In genomic region chr7:50792342-50793114, GRCh38 we compare ENCODE assay signal across 1 cellular context.
TF ChIP-seq lines count a peak whose summit lies in the region.

No MANE protein-coding gene starts in this region.

TF ChIP-seq in K562, 482 proteins besides CTCF, POLR2A, EP300 and RAD21 (continued from another document and continues in another):
- TF ChIP-seq THAP12 (CRISPR knock-in tag; IDR thresholded peaks at IDR 0.05) (no peak), HDGF (IDR thresholded peaks at IDR 0.05) (no peak), ATF3 (IDR thresholded peaks at IDR 0.05) (peak; percentile 87), ATF3 (CRISPR knock-in tag; conservative IDR thresholded peaks at IDR 0.05) (no peak), ZNF589 (CRISPR knock-in tag; IDR thresholded peaks at IDR 0.05; ENCODE audit: low read depth) (peak; percentile 54; the same call in 1 of the 2 replicates), TRIM28 (IDR thresholded peaks at IDR 0.05) (no peak), ZNF121 (CRISPR knock-in tag; conservative IDR thresholded peaks at IDR 0.05) (no peak), MYBL2 (IDR thresholded peaks at IDR 0.05; ENCODE audit: low read depth) (no peak), MYBL2 (CRISPR knock-in tag; IDR thresholded peaks at IDR 0.05; ENCODE audit: borderline replicate concordance) (no peak), TOE1 (IDR thresholded peaks at IDR 0.05; ENCODE audit: borderline replicate concordance) (no peak), TOE1 (CRISPR knock-in tag; IDR thresholded peaks at IDR 0.05; ENCODE audit: borderline replicate concordance, low read depth) (no peak), TARDBP (IDR thresholded peaks at IDR 0.05) (no peak), ZNF146 (CRISPR knock-in tag; IDR thresholded peaks at IDR 0.05; ENCODE audit: unreplicated experiment) (no peak), NKRF (IDR thresholded peaks at IDR 0.05; ENCODE audit: borderline replicate concordance) (no peak), MAFG (tag; conservative IDR thresholded peaks at IDR 0.05) (no peak), NCOA2 (IDR thresholded peaks at IDR 0.05; ENCODE audit: partially characterized antibody in 2 of 2) (no peak), HIVEP1 (CRISPR knock-in tag; IDR thresholded peaks at IDR 0.05) (no peak), HNRNPK (IDR thresholded peaks at IDR 0.05; ENCODE audit: low read depth, low read length, poor library complexity, severe bottlenecking) (no peak), TAF15 (IDR thresholded peaks at IDR 0.05; ENCODE audit: low read depth, low read length) (no peak), ETV5 (CRISPR knock-in tag; IDR thresholded peaks at IDR 0.05; ENCODE audit: low read depth) (no peak), ILK (tag; IDR thresholded peaks at IDR 0.05; ENCODE audit: borderline replicate concordance, low read depth) (no peak), KAT8 (IDR thresholded peaks at IDR 0.05; ENCODE audit: low read depth) (no peak), ZNF253 (CRISPR knock-in tag; conservative IDR thresholded peaks at IDR 0.05) (no peak), ZSCAN32 (CRISPR knock-in tag; IDR thresholded peaks at IDR 0.05) (peak; percentile 62; the same call in 1 of the 2 replicates), ERF (CRISPR knock-in tag; IDR thresholded peaks at IDR 0.05) (no peak), ZNF766 (CRISPR knock-in tag; conservative IDR thresholded peaks at IDR 0.05) (no peak), NR1H2 (CRISPR knock-in tag; IDR thresholded peaks at IDR 0.05) (no peak), PHF8 (IDR thresholded peaks at IDR 0.05; ENCODE audit: borderline replicate concordance, low read length) (peak; percentile 8; the same call in 1 of the 2 replicates), MECOM (CRISPR knock-in tag; IDR thresholded peaks at IDR 0.05) (no peak), PKNOX1 (IDR thresholded peaks at IDR 0.05) (no peak), ELF4 (CRISPR knock-in tag; IDR thresholded peaks at IDR 0.05) (no peak), ARHGAP35 (IDR thresholded peaks at IDR 0.05; ENCODE audit: partially characterized antibody) (no peak), GATAD2A (IDR thresholded peaks at IDR 0.05) (no peak), SIN3A (IDR thresholded peaks at IDR 0.05; ENCODE audit: borderline replicate concordance in 2 of 2, control insufficient read depth in 1 of 2, low read depth in 2 of 2, low read length in 2 of 2) (no peak; a peak in 1 of 4 replicates), ZFP30 (CRISPR knock-in tag; IDR thresholded peaks at IDR 0.05; ENCODE audit: borderline replicate concordance) (no peak), ZNF140 (CRISPR knock-in tag; IDR thresholded peaks at IDR 0.05) (no peak), MAFF (IDR thresholded peaks at IDR 0.05; ENCODE audit: low read length) (no peak), SNRNP70 (optimal IDR thresholded peaks at IDR 0.05; ENCODE audit: low read depth, low read length) (no peak), ZNF592 (IDR thresholded peaks at IDR 0.05) (peak; percentile 40; the same call in 1 of the 2 replicates), ZNF695 (CRISPR knock-in tag; IDR thresholded peaks at IDR 0.05) (no peak), SIX5 (IDR thresholded peaks at IDR 0.05; ENCODE audit: borderline replicate concordance in 1 of 2, insufficient read depth in 1 of 2, low read depth in 1 of 2, low read length in 2 of 2) (no peak), POLR2G (IDR thresholded peaks at IDR 0.05; ENCODE audit: low read depth, low read length) (peak; percentile 83)
- TF ChIP-seq, protein P1, sequence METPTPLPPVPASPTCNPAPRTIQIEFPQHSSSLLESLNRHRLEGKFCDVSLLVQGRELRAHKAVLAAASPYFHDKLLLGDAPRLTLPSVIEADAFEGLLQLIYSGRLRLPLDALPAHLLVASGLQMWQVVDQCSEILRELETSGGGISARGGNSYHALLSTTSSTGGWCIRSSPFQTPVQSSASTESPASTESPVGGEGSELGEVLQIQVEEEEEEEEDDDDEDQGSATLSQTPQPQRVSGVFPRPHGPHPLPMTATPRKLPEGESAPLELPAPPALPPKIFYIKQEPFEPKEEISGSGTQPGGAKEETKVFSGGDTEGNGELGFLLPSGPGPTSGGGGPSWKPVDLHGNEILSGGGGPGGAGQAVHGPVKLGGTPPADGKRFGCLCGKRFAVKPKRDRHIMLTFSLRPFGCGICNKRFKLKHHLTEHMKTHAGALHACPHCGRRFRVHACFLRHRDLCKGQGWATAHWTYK (CRISPR knock-in tag; IDR thresholded peaks at IDR 0.05), result no peak
- TF ChIP-seq, protein P2, sequence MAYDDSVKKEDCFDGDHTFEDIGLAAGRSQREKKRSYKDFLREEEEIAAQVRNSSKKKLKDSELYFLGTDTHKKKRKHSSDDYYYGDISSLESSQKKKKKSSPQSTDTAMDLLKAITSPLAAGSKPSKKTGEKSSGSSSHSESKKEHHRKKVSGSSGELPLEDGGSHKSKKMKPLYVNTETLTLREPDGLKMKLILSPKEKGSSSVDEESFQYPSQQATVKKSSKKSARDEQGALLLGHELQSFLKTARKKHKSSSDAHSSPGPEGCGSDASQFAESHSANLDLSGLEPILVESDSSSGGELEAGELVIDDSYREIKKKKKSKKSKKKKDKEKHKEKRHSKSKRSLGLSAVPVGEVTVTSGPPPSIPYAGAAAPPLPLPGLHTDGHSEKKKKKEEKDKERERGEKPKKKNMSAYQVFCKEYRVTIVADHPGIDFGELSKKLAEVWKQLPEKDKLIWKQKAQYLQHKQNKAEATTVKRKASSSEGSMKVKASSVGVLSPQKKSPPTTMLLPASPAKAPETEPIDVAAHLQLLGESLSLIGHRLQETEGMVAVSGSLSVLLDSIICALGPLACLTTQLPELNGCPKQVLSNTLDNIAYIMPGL (CRISPR knock-in tag; IDR thresholded peaks at IDR 0.05), result no peak
- TF ChIP-seq, protein P3, sequence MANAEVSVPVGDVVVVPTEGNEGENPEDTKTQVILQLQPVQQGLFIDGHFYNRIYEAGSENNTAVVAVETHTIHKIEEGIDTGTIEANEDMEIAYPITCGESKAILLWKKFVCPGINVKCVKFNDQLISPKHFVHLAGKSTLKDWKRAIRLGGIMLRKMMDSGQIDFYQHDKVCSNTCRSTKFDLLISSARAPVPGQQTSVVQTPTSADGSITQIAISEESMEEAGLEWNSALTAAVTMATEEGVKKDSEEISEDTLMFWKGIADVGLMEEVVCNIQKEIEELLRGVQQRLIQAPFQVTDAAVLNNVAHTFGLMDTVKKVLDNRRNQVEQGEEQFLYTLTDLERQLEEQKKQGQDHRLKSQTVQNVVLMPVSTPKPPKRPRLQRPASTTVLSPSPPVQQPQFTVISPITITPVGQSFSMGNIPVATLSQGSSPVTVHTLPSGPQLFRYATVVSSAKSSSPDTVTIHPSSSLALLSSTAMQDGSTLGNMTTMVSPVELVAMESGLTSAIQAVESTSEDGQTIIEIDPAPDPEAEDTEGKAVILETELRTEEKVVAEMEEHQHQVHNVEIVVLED (CRISPR knock-in tag; IDR thresholded peaks at IDR 0.05), result no peak
- TF ChIP-seq, protein P4, sequence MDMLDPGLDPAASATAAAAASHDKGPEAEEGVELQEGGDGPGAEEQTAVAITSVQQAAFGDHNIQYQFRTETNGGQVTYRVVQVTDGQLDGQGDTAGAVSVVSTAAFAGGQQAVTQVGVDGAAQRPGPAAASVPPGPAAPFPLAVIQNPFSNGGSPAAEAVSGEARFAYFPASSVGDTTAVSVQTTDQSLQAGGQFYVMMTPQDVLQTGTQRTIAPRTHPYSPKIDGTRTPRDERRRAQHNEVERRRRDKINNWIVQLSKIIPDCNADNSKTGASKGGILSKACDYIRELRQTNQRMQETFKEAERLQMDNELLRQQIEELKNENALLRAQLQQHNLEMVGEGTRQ (CRISPR knock-in tag; IDR thresholded peaks at IDR 0.05), result no peak
